Comparison of ENCODE assay signal across 8 cellular contexts in genomic region chr6:105137388-105137787, GRCh38. TPM values are rescaled to one million over a fixed set of nuclear protein-coding genes. Genes with fewer than 3 reads are reported as not detected.
DNase-seq lines count a peak whose midpoint lies in the region; ATAC-seq and TF ChIP-seq lines count a peak whose summit lies in the region.

No MANE protein-coding gene starts in this region.

- H3K27me3 ChIP-seq in liver (ENCODE audit: control insufficient read depth in 4 of 4, insufficient read depth in 4 of 4, low read length in 3 of 4) (peaks cover 0 to 18% (median 3%) of the 10 kb centered on the region in 4 donors), thyroid gland (no peaks in the 10 kb centered on the region)

- H3K27me3 Mint-ChIP-seq in activated naive CD4-positive, alpha-beta T cell treated with anti-CD3 and anti-CD28 coated beads, Interleukin-2, amount 50 U/mL, for 24 hours, result peaks cover 58% of the 10 kb centered on the region
- H3K27me3 Mint-ChIP-seq in MCF 10A (ENCODE audit: insufficient read depth, unreplicated experiment), result peaks cover 12% of the 10 kb centered on the region

- H3K4me3 ChIP-seq in liver (ENCODE audit: low read depth in 1 of 3, low read length in 3 of 3) (peak overlapping the region in 2 of 3 donors; percentile 46 to 78), thyroid gland (replicated peaks in 1 of 3) (peak overlapping the region in 2 of 3 donors; percentile 47 to 86)

- no peak overlapping the region for H3K27ac Mint-ChIP-seq in activated naive CD4-positive, alpha-beta T cell treated with anti-CD3 and anti-CD28 coated beads, Interleukin-2, amount 50 U/mL, for 24 hours
- H3K27ac Mint-ChIP-seq in MCF 10A (ENCODE audit: low read depth, unreplicated experiment), result no peak overlapping the region

- H3K9ac ChIP-seq in liver (ENCODE audit: low read depth in 1 of 2, low read length in 2 of 2), result no peak overlapping the region

- H3K36me3 Mint-ChIP-seq in activated naive CD4-positive, alpha-beta T cell treated with anti-CD3 and anti-CD28 coated beads, Interleukin-2, amount 50 U/mL, for 24 hours, result no peaks in the 10 kb centered on the region
- no peaks in the 10 kb centered on the region for H3K36me3 Mint-ChIP-seq in MCF 10A (ENCODE audit: insufficient read depth, unreplicated experiment)

- peaks cover 0 to 6% (median 0%) of the 10 kb centered on the region in 4 donors for H3K9me3 ChIP-seq in liver (ENCODE audit: control insufficient read depth in 4 of 4, low read length in 3 of 4)
- no peaks in the 10 kb centered on the region for H3K9me3 ChIP-seq in thyroid gland

- H3K4me1 ChIP-seq in liver (ENCODE audit: control insufficient read depth in 4 of 4, insufficient read depth in 4 of 4, low read length in 3 of 4) (peaks cover 5 to 17% (median 8%) of the 10 kb centered on the region in 4 donors), thyroid gland (no peaks in the 10 kb centered on the region)

- ATAC-seq in GM21390 (IDR thresholded peaks at IDR 0.05; ENCODE audit: unreplicated experiment) (no peak), GM21367 (IDR thresholded peaks at IDR 0.05; ENCODE audit: unreplicated experiment) (no peak)

- H3K4me1 Mint-ChIP-seq in activated naive CD4-positive, alpha-beta T cell treated with anti-CD3 and anti-CD28 coated beads, Interleukin-2, amount 50 U/mL, for 24 hours, result peaks cover 17% of the 10 kb centered on the region
- no peaks in the 10 kb centered on the region for H3K4me1 Mint-ChIP-seq in MCF 10A (ENCODE audit: insufficient read depth, unreplicated experiment)

- H3K36me3 ChIP-seq in liver (ENCODE audit: control insufficient read depth in 4 of 4, insufficient read depth in 3 of 4, low read depth in 1 of 4, low read length in 3 of 4) (no peaks in the 10 kb centered on the region), thyroid gland (no peaks in the 10 kb centered on the region)

- H3K9me3 Mint-ChIP-seq in activated naive CD4-positive, alpha-beta T cell treated with anti-CD3 and anti-CD28 coated beads, Interleukin-2, amount 50 U/mL, for 24 hours, result no peaks in the 10 kb centered on the region
- H3K9me3 Mint-ChIP-seq in MCF 10A (ENCODE audit: unreplicated experiment), result no peaks in the 10 kb centered on the region

- CTCF ChIA-PET in MCF 10A (lab: Yijun Ruan, JAX), result interaction anchor here (0.9 to 1.5 kb wide), 2 partner anchors 16 to 49 kb away, joined by 4 to 7 read pairs; no protein-coding TSS in a partner anchor

- no peak for TF ChIP-seq CTCF in MCF 10A (IDR thresholded peaks at IDR 0.05; ENCODE audit: unreplicated experiment)
- TF ChIP-seq CTCF in liver (IDR thresholded peaks at IDR 0.05; ENCODE audit: low read depth, low read length, missing input control), result no peak
- TF ChIP-seq CTCF in thyroid gland (IDR thresholded peaks at IDR 0.05), result no peak

- TF ChIP-seq RAD21 in liver (IDR thresholded peaks at IDR 0.05), result no peak

- TF ChIP-seq POLR2A in thyroid gland (IDR thresholded peaks at IDR 0.05), result no peak

- no peak overlapping the region for H3K27ac ChIP-seq in liver (ENCODE audit: low read depth in 1 of 2, low read length in 2 of 2)
- peak overlapping the region in 1 of 3 donors; percentile 58 for H3K27ac ChIP-seq in thyroid gland

- intact Hi-C loops in MCF 10A (cut with micrococcal nuclease), result loop anchor here (5.0 kb wide), 2 partner anchors 40 to 225 kb away; no protein-coding TSS in a partner anchor
- intact Hi-C loops in thyroid gland (cut with DNase I), result no loop called here

- H3K4me3 Mint-ChIP-seq in activated naive CD4-positive, alpha-beta T cell treated with anti-CD3 and anti-CD28 coated beads, Interleukin-2, amount 50 U/mL, for 24 hours, result peak overlapping the region; percentile 64
- peak overlapping the region; percentile 68 for H3K4me3 Mint-ChIP-seq in MCF 10A (ENCODE audit: unreplicated experiment)

- POLR2A ChIA-PET in MCF 10A (lab: Yijun Ruan, JAX), result no interaction called here

- no TSS peak for BruUV-seq in MCF 10A (replicated peaks; lab: Mats Ljungman, UMichigan)

- DNase-seq in activated naive CD4-positive, alpha-beta T cell (lab: John Stamatoyannopoulos, UW), result no peak
- DNase-seq in MCF 10A (ENCODE audit: unreplicated experiment), result no peak
- DNase-seq in thyroid gland, result peak; percentile 6 to 12
- no peak for DNase-seq in hippocampal formation (lab: John Stamatoyannopoulos, UW)

- 6% methylated on average over 32 of the region's 32 CpGs for WGBS in liver
- WGBS in thyroid gland, 2 donors, result 3% methylated on average over 29 to 32 of the region's 32 CpGs

TF ChIP-seq in liver, 16 proteins besides CTCF, POLR2A, EP300 and RAD21:
- TF ChIP-seq, protein P1, sequence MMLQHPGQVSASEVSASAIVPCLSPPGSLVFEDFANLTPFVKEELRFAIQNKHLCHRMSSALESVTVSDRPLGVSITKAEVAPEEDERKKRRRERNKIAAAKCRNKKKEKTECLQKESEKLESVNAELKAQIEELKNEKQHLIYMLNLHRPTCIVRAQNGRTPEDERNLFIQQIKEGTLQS (IDR thresholded peaks at IDR 0.05), result no peak
- TF ChIP-seq TAF1 (conservative IDR thresholded peaks at IDR 0.05) (no peak), EGR1 (IDR thresholded peaks at IDR 0.05; ENCODE audit: low read depth in 2 of 2) (no peak), GABPA (IDR thresholded peaks at IDR 0.05 in 1 of 2, conservative IDR thresholded peaks at IDR 0.05 in 1 of 2) (no peak), FOXA1 (IDR thresholded peaks at IDR 0.05) (no peak)
- TF ChIP-seq, protein P2, sequence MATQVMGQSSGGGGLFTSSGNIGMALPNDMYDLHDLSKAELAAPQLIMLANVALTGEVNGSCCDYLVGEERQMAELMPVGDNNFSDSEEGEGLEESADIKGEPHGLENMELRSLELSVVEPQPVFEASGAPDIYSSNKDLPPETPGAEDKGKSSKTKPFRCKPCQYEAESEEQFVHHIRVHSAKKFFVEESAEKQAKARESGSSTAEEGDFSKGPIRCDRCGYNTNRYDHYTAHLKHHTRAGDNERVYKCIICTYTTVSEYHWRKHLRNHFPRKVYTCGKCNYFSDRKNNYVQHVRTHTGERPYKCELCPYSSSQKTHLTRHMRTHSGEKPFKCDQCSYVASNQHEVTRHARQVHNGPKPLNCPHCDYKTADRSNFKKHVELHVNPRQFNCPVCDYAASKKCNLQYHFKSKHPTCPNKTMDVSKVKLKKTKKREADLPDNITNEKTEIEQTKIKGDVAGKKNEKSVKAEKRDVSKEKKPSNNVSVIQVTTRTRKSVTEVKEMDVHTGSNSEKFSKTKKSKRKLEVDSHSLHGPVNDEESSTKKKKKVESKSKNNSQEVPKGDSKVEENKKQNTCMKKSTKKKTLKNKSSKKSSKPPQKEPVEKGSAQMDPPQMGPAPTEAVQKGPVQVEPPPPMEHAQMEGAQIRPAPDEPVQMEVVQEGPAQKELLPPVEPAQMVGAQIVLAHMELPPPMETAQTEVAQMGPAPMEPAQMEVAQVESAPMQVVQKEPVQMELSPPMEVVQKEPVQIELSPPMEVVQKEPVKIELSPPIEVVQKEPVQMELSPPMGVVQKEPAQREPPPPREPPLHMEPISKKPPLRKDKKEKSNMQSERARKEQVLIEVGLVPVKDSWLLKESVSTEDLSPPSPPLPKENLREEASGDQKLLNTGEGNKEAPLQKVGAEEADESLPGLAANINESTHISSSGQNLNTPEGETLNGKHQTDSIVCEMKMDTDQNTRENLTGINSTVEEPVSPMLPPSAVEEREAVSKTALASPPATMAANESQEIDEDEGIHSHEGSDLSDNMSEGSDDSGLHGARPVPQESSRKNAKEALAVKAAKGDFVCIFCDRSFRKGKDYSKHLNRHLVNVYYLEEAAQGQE (IDR thresholded peaks at IDR 0.05), result no peak

RNA-seq across cellular contexts. Expression of gene POPDC3, which starts 42.4 kb away (rescaled TPM):
- total RNA-seq in MCF 10A (2022) (7.3 and 7.9 TPM in 2 replicates), liver (not detected), thyroid gland (under 1 TPM in 1 of 4 donors, not detected in 3; 0.33 TPM)
- polyA plus RNA-seq in liver, result not detected

Comparison
In these comparisons a context has a peak if more than half of its experiments do, and no peak if none do; other contexts are left out.
1. DNase-seq: peak in thyroid gland (2 of 2); none in activated naive CD4-positive, alpha-beta T cell (0 of 4), MCF 10A (single experiment) and hippocampal formation (0 of 2).